1 cellular context compared by ENCODE assay signal in the genomic region with DNA sequence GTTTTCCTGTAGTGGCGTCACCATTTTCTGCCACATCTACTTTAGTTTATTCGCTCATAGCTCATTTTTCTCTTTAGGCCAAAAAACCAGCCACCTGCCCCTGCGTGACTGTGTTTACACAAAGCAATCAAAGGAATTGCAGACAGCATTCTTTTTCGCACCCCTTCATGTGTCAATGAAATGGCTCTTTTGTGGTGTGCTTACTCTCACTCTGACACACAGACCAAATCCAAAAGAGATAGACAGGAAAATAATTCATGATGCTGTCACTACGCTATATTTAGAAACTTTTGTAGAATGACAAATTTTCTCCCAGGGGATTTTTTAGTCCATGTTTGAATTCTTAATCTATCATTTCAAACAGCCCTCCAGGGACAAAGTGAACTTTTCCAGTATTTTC.
TF ChIP-seq lines count a peak whose summit lies in the region.

No MANE protein-coding gene starts in this region.

TF ChIP-seq in GM23338, 12 proteins besides CTCF, POLR2A, EP300 and RAD21 (continued from another document):
- TF ChIP-seq ZNF462 (CRISPR knock-in tag; IDR thresholded peaks at IDR 0.05) (no peak), JUNB (IDR thresholded peaks at IDR 0.05; ENCODE audit: unreplicated experiment) (no peak), NANOG (IDR thresholded peaks at IDR 0.05; ENCODE audit: borderline replicate concordance) (no peak)
